Comparison of ENCODE assay signal across 7 cellular contexts in the genomic region with DNA sequence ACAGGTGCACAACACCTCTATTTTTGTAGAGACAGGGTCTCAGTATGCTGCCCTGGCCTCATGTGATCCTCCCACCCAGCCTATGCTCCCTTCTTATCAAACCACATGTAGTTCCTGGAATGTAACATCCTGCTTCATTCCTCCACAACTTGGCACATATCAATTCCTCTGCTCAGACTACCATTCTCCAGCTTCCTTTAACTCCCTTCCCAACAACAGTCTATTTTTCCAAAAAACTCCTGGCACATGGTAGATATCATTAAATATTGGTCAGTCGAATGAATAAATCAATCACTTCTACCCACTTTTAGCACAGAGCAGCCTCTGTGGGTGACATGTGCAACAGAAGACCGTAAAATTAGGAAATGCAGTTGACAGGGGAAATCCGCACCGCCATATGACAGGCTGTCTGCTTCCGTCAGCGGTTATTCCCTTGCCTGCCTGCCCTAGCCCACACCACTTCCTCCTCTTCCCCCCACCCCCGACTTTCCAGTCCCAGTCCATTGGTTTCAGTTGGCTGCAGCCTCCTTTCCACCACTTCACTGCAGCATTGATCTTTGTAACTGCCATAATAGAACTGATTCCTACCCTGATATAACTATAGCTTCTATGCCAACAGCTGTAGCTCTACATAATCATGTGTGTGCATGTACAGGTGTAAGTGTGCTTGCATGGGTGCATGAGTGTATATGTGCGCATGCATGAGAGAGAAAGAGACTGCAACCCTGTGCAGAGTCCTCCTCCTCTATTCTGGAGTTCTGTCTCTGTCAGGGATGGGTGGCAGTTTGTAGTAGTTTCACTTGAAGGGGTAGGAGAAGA. TPM values are rescaled to one million over a fixed set of nuclear protein-coding genes. Genes with fewer than 3 reads are reported as not detected.
DNase-seq lines count a peak whose midpoint lies in the region; ATAC-seq and TF ChIP-seq lines count a peak whose summit lies in the region.

No MANE protein-coding gene starts in this region.

- no peak overlapping the region for H3K27ac ChIP-seq in mesendoderm (ENCODE audit: low read depth, low read length)

- H2BK5ac ChIP-seq in mesendoderm (ENCODE audit: low read length): no peak overlapping the region

- DNase-seq in T-helper 2 cell (peak; percentile 44 to 91 (median 71)), amniotic epithelial cell (ENCODE audit: low read depth) (peak; percentile 54), mesendoderm (peak; percentile 37), NK-92 (lab: John Stamatoyannopoulos, UW; ENCODE audit: unreplicated experiment) (no peak), erythroblast (lab: John Stamatoyannopoulos, UW) (no peak)
- peak; percentile 35 for DNase-seq in stimulated activated CD8-positive, alpha-beta memory T cell treated with anti-CD3 and anti-CD28 coated beads, Interleukin-7, amount 100 ng/mL, for 24 hours (ENCODE audit: low read depth)

- no peak overlapping the region for H2AK5ac ChIP-seq in mesendoderm (ENCODE audit: low read length)

- no peak overlapping the region for H3K4me2 ChIP-seq in mesendoderm (ENCODE audit: low read length)

- H3K36me3 ChIP-seq in mesendoderm (ENCODE audit: control insufficient read depth, insufficient read depth, low read length): no peaks in the 10 kb centered on the region

- H3K27me3 ChIP-seq in mesendoderm (ENCODE audit: insufficient read depth, low read length, poor library complexity): no peaks in the 10 kb centered on the region

- no peak overlapping the region for H4K8ac ChIP-seq in mesendoderm (ENCODE audit: low read depth, low read length)

- H2BK120ac ChIP-seq in mesendoderm (ENCODE audit: low read depth, low read length): no peak overlapping the region

- H3K4ac ChIP-seq in mesendoderm (ENCODE audit: low read depth, low read length): no peak overlapping the region

- H3K18ac ChIP-seq in mesendoderm (ENCODE audit: low read length): no peak overlapping the region

- WGBS in mesendoderm (ENCODE audit: extremely low coverage, insufficient coverage, low lambda C conversion rate): no CpG with 5 or more reads among the region's 8 CpGs

- peak overlapping the region; percentile 37 for H3K9ac ChIP-seq in mesendoderm (ENCODE audit: low read length)

- no peak for TF ChIP-seq POLR2A in erythroblast (IDR thresholded peaks at IDR 0.05; ENCODE audit: low read length)

- no peak overlapping the region for H3K23ac ChIP-seq in mesendoderm (ENCODE audit: low read length)

- H3K4me3 ChIP-seq in mesendoderm (ENCODE audit: low read length): no peak overlapping the region

- H4K5ac ChIP-seq in mesendoderm (ENCODE audit: low read length): no peak overlapping the region

- no peaks in the 10 kb centered on the region for H3K79me1 ChIP-seq in mesendoderm (ENCODE audit: low read length)

- H3K79me2 ChIP-seq in mesendoderm (ENCODE audit: control insufficient read depth, insufficient read depth, low read length): no peaks in the 10 kb centered on the region

- peak overlapping the region; percentile 19 for H3K56ac ChIP-seq in mesendoderm (ENCODE audit: low read length)

- peak; percentile 46 for ATAC-seq in HG02870 (IDR thresholded peaks at IDR 0.05; ENCODE audit: unreplicated experiment)

- peaks cover 3% of the 10 kb centered on the region for H3K4me1 ChIP-seq in mesendoderm (ENCODE audit: control insufficient read depth, low read depth, low read length)

- H2BK15ac ChIP-seq in mesendoderm (replicated peaks; ENCODE audit: low read depth): no peak overlapping the region

RNA-seq across cellular contexts. Expression of a gene that starts 6.8 kb away (rescaled TPM):
- 169 TPM for polyA plus RNA-seq in mesendoderm (2013, experiment 1 of 2)
- 177 TPM for polyA plus RNA-seq in mesendoderm (2013, experiment 2 of 2)

RNA-seq across cellular contexts. Expression of a gene that starts 22.1 kb away (rescaled TPM):
- 1,174 TPM for polyA plus RNA-seq in mesendoderm (2013, experiment 1 of 2)
- 1,171 TPM for polyA plus RNA-seq in mesendoderm (2013, experiment 2 of 2)

RNA-seq across cellular contexts. Expression of a gene that starts 40.0 kb away (rescaled TPM):
- 457 TPM for polyA plus RNA-seq in mesendoderm (2013, experiment 1 of 2)
- polyA plus RNA-seq in mesendoderm (2013, experiment 2 of 2): 446 TPM

RNA-seq across cellular contexts. Expression of a gene that starts 43.7 kb away (rescaled TPM):
- polyA plus RNA-seq in mesendoderm (2013, experiment 1 of 2): 10.7 TPM
- polyA plus RNA-seq in mesendoderm (2013, experiment 2 of 2): 11.6 TPM

RNA-seq across cellular contexts. Expression of a gene that starts 43.9 kb away (rescaled TPM):
- polyA plus RNA-seq in mesendoderm (2013, experiment 1 of 2): 1.6 TPM
- polyA plus RNA-seq in mesendoderm (2013, experiment 2 of 2): 1.8 TPM

Comparison
In these comparisons a context has a peak if more than half of its experiments do, and no peak if none do; other contexts are left out.
1. DNase-seq: peak in T-helper 2 cell (5 of 5), amniotic epithelial cell (single experiment), mesendoderm (single experiment) and stimulated activated CD8-positive, alpha-beta memory T cell treated with anti-CD3 and anti-CD28 coated beads, Interleukin-7, amount 100 ng/mL, for 24 hours (single experiment); none in NK-92 (single experiment) and erythroblast (0 of 2).